In the genomic region with DNA sequence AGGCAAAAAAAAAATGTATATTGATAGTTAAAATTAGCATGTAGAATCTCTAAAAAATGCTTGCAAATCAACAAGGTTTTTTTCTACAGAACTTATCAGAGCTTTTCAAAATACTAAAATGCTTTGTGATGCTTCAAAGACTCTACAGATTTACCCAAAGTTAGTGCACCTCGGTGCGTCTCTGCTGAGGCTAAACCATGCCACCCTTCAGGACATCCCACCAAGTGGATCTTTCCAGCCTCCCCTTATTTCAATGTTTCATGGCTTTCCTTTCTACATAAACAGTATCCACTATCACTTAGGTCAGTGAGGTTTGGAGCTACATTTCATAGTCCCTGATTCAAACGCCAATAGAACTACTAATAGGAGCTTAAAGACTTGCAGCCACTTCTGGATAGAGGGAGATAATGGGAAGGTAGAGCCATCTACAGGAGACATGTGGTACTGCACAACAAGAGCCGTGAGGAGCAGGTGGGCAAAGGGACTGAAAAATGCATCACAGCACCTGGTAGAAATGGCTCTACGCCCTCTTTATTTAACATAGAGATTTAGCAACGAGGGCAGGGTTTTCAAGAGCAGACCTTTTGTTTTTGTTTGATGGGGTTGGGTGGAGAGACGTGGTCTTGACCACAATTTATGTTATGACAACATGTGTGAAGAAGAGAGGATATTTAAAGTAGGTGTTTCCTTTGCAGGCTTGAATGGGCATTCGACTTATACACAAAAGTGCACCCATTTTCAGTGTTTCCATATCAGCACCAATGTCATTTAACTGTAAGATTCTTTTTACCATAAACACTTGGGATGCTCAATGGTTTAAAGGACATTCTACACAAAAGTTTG, we compare ENCODE assay signal across 1 cellular context.
TF ChIP-seq lines count a peak whose summit lies in the region.

No MANE protein-coding gene starts in this region.

TF ChIP-seq in HepG2, 621 proteins besides CTCF, POLR2A, EP300 and RAD21 (continued from another document):
- TF ChIP-seq, protein P1, sequence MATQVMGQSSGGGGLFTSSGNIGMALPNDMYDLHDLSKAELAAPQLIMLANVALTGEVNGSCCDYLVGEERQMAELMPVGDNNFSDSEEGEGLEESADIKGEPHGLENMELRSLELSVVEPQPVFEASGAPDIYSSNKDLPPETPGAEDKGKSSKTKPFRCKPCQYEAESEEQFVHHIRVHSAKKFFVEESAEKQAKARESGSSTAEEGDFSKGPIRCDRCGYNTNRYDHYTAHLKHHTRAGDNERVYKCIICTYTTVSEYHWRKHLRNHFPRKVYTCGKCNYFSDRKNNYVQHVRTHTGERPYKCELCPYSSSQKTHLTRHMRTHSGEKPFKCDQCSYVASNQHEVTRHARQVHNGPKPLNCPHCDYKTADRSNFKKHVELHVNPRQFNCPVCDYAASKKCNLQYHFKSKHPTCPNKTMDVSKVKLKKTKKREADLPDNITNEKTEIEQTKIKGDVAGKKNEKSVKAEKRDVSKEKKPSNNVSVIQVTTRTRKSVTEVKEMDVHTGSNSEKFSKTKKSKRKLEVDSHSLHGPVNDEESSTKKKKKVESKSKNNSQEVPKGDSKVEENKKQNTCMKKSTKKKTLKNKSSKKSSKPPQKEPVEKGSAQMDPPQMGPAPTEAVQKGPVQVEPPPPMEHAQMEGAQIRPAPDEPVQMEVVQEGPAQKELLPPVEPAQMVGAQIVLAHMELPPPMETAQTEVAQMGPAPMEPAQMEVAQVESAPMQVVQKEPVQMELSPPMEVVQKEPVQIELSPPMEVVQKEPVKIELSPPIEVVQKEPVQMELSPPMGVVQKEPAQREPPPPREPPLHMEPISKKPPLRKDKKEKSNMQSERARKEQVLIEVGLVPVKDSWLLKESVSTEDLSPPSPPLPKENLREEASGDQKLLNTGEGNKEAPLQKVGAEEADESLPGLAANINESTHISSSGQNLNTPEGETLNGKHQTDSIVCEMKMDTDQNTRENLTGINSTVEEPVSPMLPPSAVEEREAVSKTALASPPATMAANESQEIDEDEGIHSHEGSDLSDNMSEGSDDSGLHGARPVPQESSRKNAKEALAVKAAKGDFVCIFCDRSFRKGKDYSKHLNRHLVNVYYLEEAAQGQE (IDR thresholded peaks at IDR 0.05; ENCODE audit: borderline replicate concordance in 1 of 2, low read depth in 1 of 2, low read length in 2 of 2) = no peak
- TF ChIP-seq KLF11 (CRISPR knock-in tag; IDR thresholded peaks at IDR 0.05) (no peak), ZNF317 (CRISPR knock-in tag; IDR thresholded peaks at IDR 0.05) (no peak), STAG1 (CRISPR knock-in tag; IDR thresholded peaks at IDR 0.05) (peak; percentile 85), ZNF709 (CRISPR knock-in tag; IDR thresholded peaks at IDR 0.05) (no peak), TGIF2 (CRISPR knock-in tag; IDR thresholded peaks at IDR 0.05) (no peak), SMC3 (IDR thresholded peaks at IDR 0.05; ENCODE audit: low read length) (peak; percentile 60; the same call in 1 of the 2 replicates), CENPX (CRISPR knock-in tag; IDR thresholded peaks at IDR 0.05) (no peak)
- TF ChIP-seq, protein P2, sequence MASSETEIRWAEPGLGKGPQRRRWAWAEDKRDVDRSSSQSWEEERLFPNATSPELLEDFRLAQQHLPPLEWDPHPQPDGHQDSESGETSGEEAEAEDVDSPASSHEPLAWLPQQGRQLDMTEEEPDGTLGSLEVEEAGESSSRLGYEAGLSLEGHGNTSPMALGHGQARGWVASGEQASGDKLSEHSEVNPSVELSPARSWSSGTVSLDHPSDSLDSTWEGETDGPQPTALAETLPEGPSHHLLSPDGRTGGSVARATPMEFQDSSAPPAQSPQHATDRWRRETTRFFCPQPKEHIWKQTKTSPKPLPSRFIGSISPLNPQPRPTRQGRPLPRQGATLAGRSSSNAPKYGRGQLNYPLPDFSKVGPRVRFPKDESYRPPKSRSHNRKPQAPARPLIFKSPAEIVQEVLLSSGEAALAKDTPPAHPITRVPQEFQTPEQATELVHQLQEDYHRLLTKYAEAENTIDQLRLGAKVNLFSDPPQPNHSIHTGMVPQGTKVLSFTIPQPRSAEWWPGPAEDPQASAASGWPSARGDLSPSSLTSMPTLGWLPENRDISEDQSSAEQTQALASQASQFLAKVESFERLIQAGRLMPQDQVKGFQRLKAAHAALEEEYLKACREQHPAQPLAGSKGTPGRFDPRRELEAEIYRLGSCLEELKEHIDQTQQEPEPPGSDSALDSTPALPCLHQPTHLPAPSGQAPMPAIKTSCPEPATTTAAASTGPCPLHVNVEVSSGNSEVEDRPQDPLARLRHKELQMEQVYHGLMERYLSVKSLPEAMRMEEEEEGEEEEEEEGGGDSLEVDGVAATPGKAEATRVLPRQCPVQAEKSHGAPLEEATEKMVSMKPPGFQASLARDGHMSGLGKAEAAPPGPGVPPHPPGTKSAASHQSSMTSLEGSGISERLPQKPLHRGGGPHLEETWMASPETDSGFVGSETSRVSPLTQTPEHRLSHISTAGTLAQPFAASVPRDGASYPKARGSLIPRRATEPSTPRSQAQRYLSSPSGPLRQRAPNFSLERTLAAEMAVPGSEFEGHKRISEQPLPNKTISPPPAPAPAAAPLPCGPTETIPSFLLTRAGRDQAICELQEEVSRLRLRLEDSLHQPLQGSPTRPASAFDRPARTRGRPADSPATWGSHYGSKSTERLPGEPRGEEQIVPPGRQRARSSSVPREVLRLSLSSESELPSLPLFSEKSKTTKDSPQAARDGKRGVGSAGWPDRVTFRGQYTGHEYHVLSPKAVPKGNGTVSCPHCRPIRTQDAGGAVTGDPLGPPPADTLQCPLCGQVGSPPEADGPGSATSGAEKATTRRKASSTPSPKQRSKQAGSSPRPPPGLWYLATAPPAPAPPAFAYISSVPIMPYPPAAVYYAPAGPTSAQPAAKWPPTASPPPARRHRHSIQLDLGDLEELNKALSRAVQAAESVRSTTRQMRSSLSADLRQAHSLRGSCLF (CRISPR knock-in tag; IDR thresholded peaks at IDR 0.05; ENCODE audit: borderline replicate concordance) = no peak
- TF ChIP-seq, protein P3, sequence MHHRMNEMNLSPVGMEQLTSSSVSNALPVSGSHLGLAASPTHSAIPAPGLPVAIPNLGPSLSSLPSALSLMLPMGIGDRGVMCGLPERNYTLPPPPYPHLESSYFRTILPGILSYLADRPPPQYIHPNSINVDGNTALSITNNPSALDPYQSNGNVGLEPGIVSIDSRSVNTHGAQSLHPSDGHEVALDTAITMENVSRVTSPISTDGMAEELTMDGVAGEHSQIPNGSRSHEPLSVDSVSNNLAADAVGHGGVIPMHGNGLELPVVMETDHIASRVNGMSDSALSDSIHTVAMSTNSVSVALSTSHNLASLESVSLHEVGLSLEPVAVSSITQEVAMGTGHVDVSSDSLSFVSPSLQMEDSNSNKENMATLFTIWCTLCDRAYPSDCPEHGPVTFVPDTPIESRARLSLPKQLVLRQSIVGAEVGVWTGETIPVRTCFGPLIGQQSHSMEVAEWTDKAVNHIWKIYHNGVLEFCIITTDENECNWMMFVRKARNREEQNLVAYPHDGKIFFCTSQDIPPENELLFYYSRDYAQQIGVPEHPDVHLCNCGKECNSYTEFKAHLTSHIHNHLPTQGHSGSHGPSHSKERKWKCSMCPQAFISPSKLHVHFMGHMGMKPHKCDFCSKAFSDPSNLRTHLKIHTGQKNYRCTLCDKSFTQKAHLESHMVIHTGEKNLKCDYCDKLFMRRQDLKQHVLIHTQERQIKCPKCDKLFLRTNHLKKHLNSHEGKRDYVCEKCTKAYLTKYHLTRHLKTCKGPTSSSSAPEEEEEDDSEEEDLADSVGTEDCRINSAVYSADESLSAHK (CRISPR knock-in tag; IDR thresholded peaks at IDR 0.05; ENCODE audit: borderline replicate concordance) = no peak
- TF ChIP-seq, protein P4, sequence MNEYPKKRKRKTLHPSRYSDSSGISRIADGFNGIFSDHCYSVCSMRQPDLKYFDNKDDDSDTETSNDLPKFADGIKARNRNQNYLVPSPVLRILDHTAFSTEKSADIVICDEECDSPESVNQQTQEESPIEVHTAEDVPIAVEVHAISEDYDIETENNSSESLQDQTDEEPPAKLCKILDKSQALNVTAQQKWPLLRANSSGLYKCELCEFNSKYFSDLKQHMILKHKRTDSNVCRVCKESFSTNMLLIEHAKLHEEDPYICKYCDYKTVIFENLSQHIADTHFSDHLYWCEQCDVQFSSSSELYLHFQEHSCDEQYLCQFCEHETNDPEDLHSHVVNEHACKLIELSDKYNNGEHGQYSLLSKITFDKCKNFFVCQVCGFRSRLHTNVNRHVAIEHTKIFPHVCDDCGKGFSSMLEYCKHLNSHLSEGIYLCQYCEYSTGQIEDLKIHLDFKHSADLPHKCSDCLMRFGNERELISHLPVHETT (CRISPR knock-in tag; conservative IDR thresholded peaks at IDR 0.05) = no peak
